ENCODE assay signal across 10 cellular contexts in genomic region chr3:197001106-197001971, GRCh38. TPM values are rescaled to one million over a fixed set of nuclear protein-coding genes. Genes with fewer than 3 reads are reported as not detected.
DNase-seq lines count a peak whose midpoint lies in the region; ATAC-seq and TF ChIP-seq lines count a peak whose summit lies in the region.
"Had no signal": no experiment of that assay in that cellular context is flagged by ENCODE, and none has a peak within 500 bp of the region (broad histone marks: within the 10 kb centered on the region; RNA-seq: fewer than 3 reads in every experiment).

No MANE protein-coding gene starts in this region.

- H3K36me3 Mint-ChIP-seq in activated naive CD4-positive, alpha-beta T cell treated with anti-CD3 and anti-CD28 coated beads, Interleukin-2, amount 50 U/mL, for 72 hours = peaks cover 0 to 9% of the 10 kb centered on the region in 2 donors
- H3K36me3 Mint-ChIP-seq in memory B cell = no peaks in the 10 kb centered on the region

- no peaks in the 10 kb centered on the region for H3K9me3 Mint-ChIP-seq in activated naive CD4-positive, alpha-beta T cell treated with anti-CD3 and anti-CD28 coated beads, Interleukin-2, amount 50 U/mL, for 72 hours
- H3K9me3 Mint-ChIP-seq in memory B cell = no peaks in the 10 kb centered on the region

- peak overlapping the region; percentile 31 to 92 for H3K27ac Mint-ChIP-seq in activated naive CD4-positive, alpha-beta T cell treated with anti-CD3 and anti-CD28 coated beads, Interleukin-2, amount 50 U/mL, for 72 hours
- peak overlapping the region; percentile 43 for H3K27ac Mint-ChIP-seq in memory B cell

- H3K4me3 ChIP-seq in heart left ventricle = peak overlapping the region in 4 of 12 donors; percentile 70 to 72 (median 70)
- peak overlapping the region in 2 of 10 donors; percentile 67 to 71 for H3K4me3 ChIP-seq in heart right ventricle

- H3K36me3 ChIP-seq in heart left ventricle (no peaks in the 10 kb centered on the region), heart right ventricle (no peaks in the 10 kb centered on the region)

- TF ChIP-seq CTCF in heart left ventricle (IDR thresholded peaks at IDR 0.05) (no peak), heart right ventricle (IDR thresholded peaks at IDR 0.05) (no peak)

- TF ChIP-seq POLR2A in heart left ventricle (IDR thresholded peaks at IDR 0.05) = no peak

- H3K9me3 ChIP-seq in heart left ventricle (peaks cover 0 to 6% (median 0%) of the 10 kb centered on the region in 12 donors), heart right ventricle (peaks cover 0 to 10% (median 0%) of the 10 kb centered on the region in 11 donors)

- ATAC-seq in heart left ventricle = no peak
- no peak for ATAC-seq in heart right ventricle
- no peak for ATAC-seq in activated naive CD4-positive, alpha-beta T cell treated with anti-CD3 and anti-CD28 coated beads, Interleukin-2, amount 50 U/mL, for 72 hours
- no peak for ATAC-seq in memory B cell (ENCODE audit: low read depth)
- no peak for ATAC-seq in GM18861 (IDR thresholded peaks at IDR 0.05; ENCODE audit: unreplicated experiment)
- ATAC-seq in HG02610 (IDR thresholded peaks at IDR 0.05; ENCODE audit: unreplicated experiment) = no peak
- ATAC-seq in GM18858 (IDR thresholded peaks at IDR 0.05; ENCODE audit: unreplicated experiment) = no peak

- peaks cover 3% of the 10 kb centered on the region for H3K27me3 Mint-ChIP-seq in memory B cell

- WGBS in heart left ventricle, 4 donors = 94 to 96% (median 94%) methylated on average over 20 of the region's 20 CpGs
- WGBS in heart right ventricle, 2 donors = 92 to 93% methylated on average over 20 of the region's 20 CpGs

- H3K27me3 ChIP-seq in heart left ventricle (no peaks in the 10 kb centered on the region), heart right ventricle (no peaks in the 10 kb centered on the region)

- intact Hi-C loops in heart left ventricle (cut with DNase I) (loop anchor here in 8 of 10 donors (5.0 to 10.0 kb wide), 4 partner anchors 183 to 513 kb away; no protein-coding TSS in a partner anchor), heart right ventricle (cut with DNase I) (loop anchor here in 6 of 10 donors (5.0 to 10.0 kb wide), 2 partner anchors 183 to 186 kb away; no protein-coding TSS in a partner anchor)

- DNase-seq in heart left ventricle (peak in 3 of 5 donors; percentile 18 to 37 (median 19)), heart right ventricle (no peak), memory B cell (ENCODE audit: low spot score in 2 of 2) (no peak), ureter (ENCODE audit: low spot score) (peak; percentile 67)
- DNase-seq in activated naive CD4-positive, alpha-beta T cell treated with anti-CD3 and anti-CD28 coated beads, Interleukin-2, amount 50 U/mL, for 72 hours (ENCODE audit: low spot score in 2 of 2) = no peak
- DNase-seq: DMS79 treated with DMSO at 0.1 percent for 48 hours, NCI-H1694 treated with DMSO at 0.1 percent for 48 hours had no signal

- H3K4me1 Mint-ChIP-seq in memory B cell = peaks cover 3% of the 10 kb centered on the region

- H3K27ac ChIP-seq in heart left ventricle (peak overlapping the region in 4 of 12 donors; percentile 34 to 86 (median 76)), heart right ventricle (peak overlapping the region in 5 of 10 donors; percentile 72 to 86 (median 76))

- H3K4me1 ChIP-seq in heart left ventricle = peaks cover 0 to 16% (median 8%) of the 10 kb centered on the region in 12 donors
- peaks cover 0 to 18% (median 10%) of the 10 kb centered on the region in 9 donors for H3K4me1 ChIP-seq in heart right ventricle

- H3K4me3 Mint-ChIP-seq in memory B cell = peak overlapping the region; percentile 82

RNA-seq across cellular contexts. Expression of gene MELTF, which starts 28.3 kb away (rescaled TPM):
- total RNA-seq in heart left ventricle (10 to 100 TPM in 6 of 9 donors, 1 to 10 TPM in 3; 4.9 to 43.8 (median 10.3) TPM), heart right ventricle (10 to 100 TPM in 3 of 10 donors, 1 to 10 TPM in 7; 2.5 to 27.5 (median 6.3) TPM), ureter (3.4 TPM)
- polyA plus RNA-seq in heart left ventricle (10 to 100 TPM in 1 of 2 donors, 1 to 10 TPM in 1; 7.5 to 72.6 TPM), heart right ventricle (10 to 100 TPM in 1 of 2 donors, 1 to 10 TPM in 1; 8.5 to 31.4 TPM)
- total RNA-seq in activated naive CD4-positive, alpha-beta T cell treated with anti-CD3 and anti-CD28 coated beads, Interleukin-2, amount 50 U/mL, for 72 hours = 10 to 100 TPM in 1 of 2 donors, 1 to 10 TPM in 1; 7.3 to 11.4 TPM

RNA-seq across cellular contexts. Expression of gene PIGZ, which starts 32.7 kb away (rescaled TPM):
- total RNA-seq in heart left ventricle (1 to 10 TPM; 5.2 to 8.0 (median 6.5) TPM), heart right ventricle (1 to 10 TPM; 4.4 to 7.7 (median 6.0) TPM), ureter (16.3 TPM)
- polyA plus RNA-seq in heart left ventricle (1 to 10 TPM; 2.3 to 3.4 TPM), heart right ventricle (1 to 10 TPM; 2.2 to 7.3 TPM)
- total RNA-seq in activated naive CD4-positive, alpha-beta T cell treated with anti-CD3 and anti-CD28 coated beads, Interleukin-2, amount 50 U/mL, for 72 hours = 1 to 10 TPM in 1 of 2 donors, under 1 TPM in 1; 0.23 to 1.1 TPM

RNA-seq across cellular contexts. Expression of gene NCBP2, which starts 59.0 kb away (rescaled TPM):
- total RNA-seq in heart left ventricle (10 to 100 TPM; 20.7 to 43.8 (median 38.9) TPM), heart right ventricle (10 to 100 TPM; 28.3 to 48.1 (median 34.8) TPM), ureter (80.9 TPM)
- polyA plus RNA-seq in heart left ventricle (10 to 100 TPM; 24.8 to 55.5 TPM), heart right ventricle (10 to 100 TPM; 28.2 to 42.0 TPM)
- 10 to 100 TPM; 73.8 to 86.4 TPM for total RNA-seq in activated naive CD4-positive, alpha-beta T cell treated with anti-CD3 and anti-CD28 coated beads, Interleukin-2, amount 50 U/mL, for 72 hours

Comparison
In these comparisons a context has a peak if more than half of its experiments do, and no peak if none do; other contexts are left out.
1. DNase-seq: peak in heart left ventricle (3 of 5) and ureter (single experiment); none in heart right ventricle (0 of 2), activated naive CD4-positive, alpha-beta T cell treated with anti-CD3 and anti-CD28 coated beads, Interleukin-2, amount 50 U/mL, for 72 hours (0 of 2) and memory B cell (0 of 2).